ENCODE assay signal across 8 cellular contexts in genomic region chr4:26061248-26061986, GRCh38.
DNase-seq lines count a peak whose midpoint lies in the region; ATAC-seq and TF ChIP-seq lines count a peak whose summit lies in the region.

No MANE protein-coding gene starts in this region.

- TF ChIP-seq CTCF in chondrocyte (IDR thresholded peaks at IDR 0.05) (peak; percentile 79), natural killer cell (IDR thresholded peaks at IDR 0.05) (peak; percentile 13)

- no peak overlapping the region for H3K4me3 Mint-ChIP-seq in chondrocyte (ENCODE audit: unreplicated experiment)
- H3K4me3 Mint-ChIP-seq in natural killer cell, result no peak overlapping the region

- H3K36me3 Mint-ChIP-seq in chondrocyte (ENCODE audit: low read depth) (no peaks in the 10 kb centered on the region), natural killer cell (no peaks in the 10 kb centered on the region)

- peaks cover 10% of the 10 kb centered on the region for H3K4me1 Mint-ChIP-seq in chondrocyte (ENCODE audit: low read depth)
- H3K4me1 Mint-ChIP-seq in natural killer cell, result no peaks in the 10 kb centered on the region

- H3K9me3 Mint-ChIP-seq in chondrocyte (ENCODE audit: low read depth) (no peaks in the 10 kb centered on the region), natural killer cell (no peaks in the 10 kb centered on the region)

- intact Hi-C loops in natural killer cell (cut with micrococcal nuclease), result no loop called here

- H3K27me3 Mint-ChIP-seq in chondrocyte (ENCODE audit: low read depth) (peaks cover 2% of the 10 kb centered on the region), natural killer cell (ENCODE audit: low read depth in 2 of 2) (peaks cover 5 to 21% of the 10 kb centered on the region in 2 donors)

- peak; percentile 54 to 67 (median 64) for ATAC-seq in natural killer cell

- H3K27ac Mint-ChIP-seq in chondrocyte (ENCODE audit: unreplicated experiment) (no peak overlapping the region), natural killer cell (no peak overlapping the region)

- peak; percentile 75 for DNase-seq in ELR (ENCODE audit: low read depth)
- DNase-seq in H4 (ENCODE audit: low spot score), result peak; percentile 79
- peak; percentile 80 for DNase-seq in NOMO-1 treated with DMSO at 0.1 percent for 48 hours (lab: John Stamatoyannopoulos, UW; ENCODE audit: unreplicated experiment)
- no peak for DNase-seq in chondrocyte (ENCODE audit: low spot score)
- no peak for DNase-seq in natural killer cell
- DNase-seq in retina, result no peak
- DNase-seq in dedifferentiated amniotic fluid mesenchymal stem cell (ENCODE audit: extremely low spot score), result no peak
- no peak for DNase-seq in DMS79 treated with DMSO at 0.1 percent for 48 hours (lab: John Stamatoyannopoulos, UW)

Comparison
In these comparisons a context has a peak if more than half of its experiments do, and no peak if none do; other contexts are left out.
1. DNase-seq: peak in ELR (single experiment), H4 (single experiment) and NOMO-1 treated with DMSO at 0.1 percent for 48 hours (single experiment); none in chondrocyte (single experiment), natural killer cell (single experiment), retina (single experiment), dedifferentiated amniotic fluid mesenchymal stem cell (single experiment) and DMS79 treated with DMSO at 0.1 percent for 48 hours (single experiment).